Comparison of ENCODE assay signal across 1 cellular context in genomic region chr11:95803973-95804372, GRCh38.
TF ChIP-seq lines count a peak whose summit lies in the region.

No MANE protein-coding gene starts in this region.

TF ChIP-seq in HepG2, 621 proteins besides CTCF, POLR2A, EP300 and RAD21:
- TF ChIP-seq ZBTB33 (CRISPR knock-in tag; IDR thresholded peaks at IDR 0.05) (no peak), MAFF (IDR thresholded peaks at IDR 0.05; ENCODE audit: low read depth, low read length) (0 out of 2 replicates have a peak, but pooled peaks have one; percentile 22), MAFK (conservative IDR thresholded peaks at IDR 0.05 in 1 of 2, IDR thresholded peaks at IDR 0.05 in 1 of 2; ENCODE audit: low read length in 2 of 2) (peak in 1 of 2 experiments; percentile 51; a peak in 2 of 4 replicates), ZNF205 (CRISPR knock-in tag; IDR thresholded peaks at IDR 0.05) (no peak)
